8 cellular contexts compared by ENCODE assay signal in genomic region chr1:23403735-23404486, GRCh38. TPM values are rescaled to one million over a fixed set of nuclear protein-coding genes. Genes with fewer than 3 reads are reported as not detected.
DNase-seq lines count a peak whose midpoint lies in the region; ATAC-seq and TF ChIP-seq lines count a peak whose summit lies in the region.

No MANE protein-coding gene starts in this region.

- no peaks in the 10 kb centered on the region for H3K27me3 Mint-ChIP-seq in stimulated activated naive CD8-positive, alpha-beta T cell treated with anti-CD3 and anti-CD28 coated beads, Interleukin-15, amount 100 ng/mL, for 72 hours

- H3K4me1 ChIP-seq in DOHH2 (ENCODE audit: control insufficient read depth, low read length): peaks cover 7% of the 10 kb centered on the region

- H3K36me3 ChIP-seq in DOHH2 (ENCODE audit: control insufficient read depth, low read length): no peaks in the 10 kb centered on the region
- no peaks in the 10 kb centered on the region for H3K36me3 ChIP-seq in neural cell (ENCODE audit: insufficient read depth, low read length)

- POLR2A ChIA-PET in RWPE1 (lab: Yijun Ruan, JAX; ENCODE audit: low non-redundant PET): interaction anchor here (0.7 kb wide), 2 partner anchors 9 to 27 kb away, joined by 3 to 5 read pairs; no protein-coding TSS in a partner anchor

- H3K4me2 ChIP-seq in DOHH2 (ENCODE audit: low read length) (peak overlapping the region; percentile 57), neural cell (ENCODE audit: low read length) (no peak overlapping the region)

- peaks cover 11% of the 10 kb centered on the region for H3K4me1 Mint-ChIP-seq in stimulated activated naive CD8-positive, alpha-beta T cell treated with anti-CD3 and anti-CD28 coated beads, Interleukin-15, amount 100 ng/mL, for 72 hours

- peak overlapping the region in 1 of 2 donors; percentile 43 for H3K27ac Mint-ChIP-seq in stimulated activated naive CD8-positive, alpha-beta T cell treated with anti-CD3 and anti-CD28 coated beads, Interleukin-15, amount 100 ng/mL, for 72 hours

- H3K79me2 ChIP-seq in DOHH2 (ENCODE audit: control insufficient read depth, low read length): no peaks in the 10 kb centered on the region
- H3K79me2 ChIP-seq in neural cell (replicated peaks; ENCODE audit: insufficient read depth, low read length): no peaks in the 10 kb centered on the region

- DNase-seq in M059J (ENCODE audit: low read depth) (peak; percentile 100), RWPE1 (ENCODE audit: low spot score) (peak; percentile 98), fibroblast of villous mesenchyme (ENCODE audit: low read depth) (peak; percentile 96)
- DNase-seq in activated T-helper 9 cell treated with anti-CD3 and anti-CD28 coated beads, Interleukin-2, amount 50 U/mL, for 16 hours (ENCODE audit: low read depth): peak; percentile 70
- DNase-seq in stimulated activated naive CD8-positive, alpha-beta T cell treated with anti-CD3 and anti-CD28 coated beads, Interleukin-15, amount 100 ng/mL, for 72 hours: peak; percentile 79 to 83

- CTCF ChIA-PET in RWPE1 (lab: Yijun Ruan, JAX): interaction anchor here (0.5 to 2.1 kb wide), 28 partner anchors 9 to 1782 kb away, joined by 3 to 12 read pairs (median 3); partner anchors contain the start of genes ASAP3, HNRNPR and ZNF436

- H3K27me3 ChIP-seq in DOHH2 (ENCODE audit: control insufficient read depth, low read length): peaks cover 5% of the 10 kb centered on the region; the same call in 1 of the 2 replicates
- H3K27me3 ChIP-seq in neural cell (ENCODE audit: insufficient read depth, low read depth, low read length): no peaks in the 10 kb centered on the region

- H3K9ac ChIP-seq in neural cell (ENCODE audit: low read length): no peak overlapping the region

- no peak overlapping the region for H2AFZ ChIP-seq in neural cell (ENCODE audit: low read depth, low read length)

- H3K4me3 ChIP-seq in DOHH2 (ENCODE audit: low read length) (peak overlapping the region; percentile 19), fibroblast of villous mesenchyme (ENCODE audit: low read depth, low read length) (no peak overlapping the region), neural cell (ENCODE audit: low read length) (no peak overlapping the region)

- H3K9me3 Mint-ChIP-seq in stimulated activated naive CD8-positive, alpha-beta T cell treated with anti-CD3 and anti-CD28 coated beads, Interleukin-15, amount 100 ng/mL, for 72 hours: no peaks in the 10 kb centered on the region

- H3K9me3 ChIP-seq in DOHH2 (ENCODE audit: control insufficient read depth, insufficient read depth, low read length) (no peaks in the 10 kb centered on the region), neural cell (ENCODE audit: low read length) (no peaks in the 10 kb centered on the region)

- TF ChIP-seq CTCF in DOHH2 (IDR thresholded peaks at IDR 0.05; ENCODE audit: low read depth, low read length, poor library complexity, severe bottlenecking) (peak; percentile 97), RWPE1 (conservative IDR thresholded peaks at IDR 0.05; ENCODE audit: low read depth) (peak; percentile 97), fibroblast of villous mesenchyme (IDR thresholded peaks at IDR 0.05; ENCODE audit: insufficient read depth, low read depth, low read length) (peak; percentile 95), neural cell (IDR thresholded peaks at IDR 0.05; ENCODE audit: poor library complexity, severe bottlenecking) (peak; percentile 83)

- H3K9me2 ChIP-seq in DOHH2 (replicated peaks; ENCODE audit: control insufficient read depth, low read length) (no peaks in the 10 kb centered on the region), neural cell (ENCODE audit: insufficient read depth, low read length) (no peaks in the 10 kb centered on the region)

- peak; percentile 95 for ATAC-seq in stimulated activated naive CD8-positive, alpha-beta T cell treated with anti-CD3 and anti-CD28 coated beads, Interleukin-15, amount 100 ng/mL, for 72 hours
- ATAC-seq in GM19455 (IDR thresholded peaks at IDR 0.05; ENCODE audit: unreplicated experiment): no peak

- TF ChIP-seq EP300 in neural cell (conservative IDR thresholded peaks at IDR 0.05; ENCODE audit: poor library complexity, severe bottlenecking): no peak

- H3K4me3 Mint-ChIP-seq in stimulated activated naive CD8-positive, alpha-beta T cell treated with anti-CD3 and anti-CD28 coated beads, Interleukin-15, amount 100 ng/mL, for 72 hours: peak overlapping the region in 1 of 2 donors; percentile 51

- no peaks in the 10 kb centered on the region for H3F3A ChIP-seq in DOHH2 (ENCODE audit: control insufficient read depth, insufficient read depth)
- no peaks in the 10 kb centered on the region for H3F3A ChIP-seq in neural cell (ENCODE audit: insufficient read depth, low read length, poor library complexity, severe bottlenecking)

- TF ChIP-seq RAD21 in neural cell (conservative IDR thresholded peaks at IDR 0.05): peak; percentile 73

- H4K20me1 ChIP-seq in DOHH2 (ENCODE audit: control insufficient read depth, insufficient read depth, low read depth, low read length) (no peaks in the 10 kb centered on the region), neural cell (ENCODE audit: insufficient read depth) (no peaks in the 10 kb centered on the region)

- H3K27ac ChIP-seq in DOHH2 (ENCODE audit: low read depth, low read length) (no peak overlapping the region), RWPE1 (peak overlapping the region; percentile 87), neural cell (ENCODE audit: low read length) (no peak overlapping the region)

TF ChIP-seq in neural cell, 6 proteins besides CTCF, POLR2A, EP300 and RAD21:
- TF ChIP-seq SMC3 (conservative IDR thresholded peaks at IDR 0.05; ENCODE audit: poor library complexity) (peak; percentile 78), MXI1 (conservative IDR thresholded peaks at IDR 0.05; ENCODE audit: poor library complexity, severe bottlenecking) (no peak)

RNA-seq across cellular contexts. Expression of gene TCEA3, which starts 20.6 kb away (rescaled TPM):
- total RNA-seq in M059J (2014; rRNA removed; shearing (Covaris generic)): 0.07 and 0.30 TPM in 2 replicates
- 8.6 and 11.3 TPM in 2 replicates for total RNA-seq in fibroblast of villous mesenchyme
- polyA plus RNA-seq in neural cell: 0.70 TPM in 1 of 2 replicates, not detected in the other
- 1.2 and 1.4 TPM in 2 replicates for polyA minus RNA-seq in neural cell

RNA-seq across cellular contexts. Expression of gene ZNF436, which starts 34.3 kb away (rescaled TPM):
- total RNA-seq in M059J (2014; rRNA removed; shearing (Covaris generic)): 18.3 and 18.6 TPM in 2 replicates
- total RNA-seq in fibroblast of villous mesenchyme: 19.6 and 24.6 TPM in 2 replicates
- 27.1 and 30.8 TPM in 2 replicates for polyA plus RNA-seq in neural cell
- 90.4 and 91.5 TPM in 2 replicates for polyA minus RNA-seq in neural cell

RNA-seq across cellular contexts. Expression of gene HNRNPR, which starts 59.8 kb away (rescaled TPM):
- 114 and 166 TPM in 2 replicates for total RNA-seq in M059J (2014; rRNA removed; shearing (Covaris generic))
- total RNA-seq in fibroblast of villous mesenchyme: 80.5 and 119 TPM in 2 replicates
- 295 and 345 TPM in 2 replicates for polyA plus RNA-seq in neural cell
- polyA minus RNA-seq in neural cell: 209 and 248 TPM in 2 replicates
